Comparison of ENCODE assay signal across 1 cellular context in genomic region chr15:93124126-93124525, GRCh38.
TF ChIP-seq lines count a peak whose summit lies in the region.

No MANE protein-coding gene starts in this region.

TF ChIP-seq in H1, 55 proteins besides CTCF, POLR2A, EP300 and RAD21:
- TF ChIP-seq FOSL1 (IDR thresholded peaks at IDR 0.05; ENCODE audit: insufficient read depth, low read depth, low read length) (no peak), BCL11A (IDR thresholded peaks at IDR 0.05; ENCODE audit: low read depth in 2 of 2, low read length in 2 of 2) (no peak), RNF2 (IDR thresholded peaks at IDR 0.05; ENCODE audit: borderline replicate concordance, low read depth, low read length, missing control alignments, poor library complexity, severe bottlenecking) (no peak), KDM5A (IDR thresholded peaks at IDR 0.05; ENCODE audit: low read length) (no peak), CHD2 (IDR thresholded peaks at IDR 0.05; ENCODE audit: low read length) (no peak), BRCA1 (IDR thresholded peaks at IDR 0.05; ENCODE audit: low read depth, low read length) (no peak)
